ENCODE assay signal across 19 cellular contexts in genomic region chr14:67573268-67574010, GRCh38.
"Had no signal": no experiment of that assay in that cellular context is flagged by ENCODE, and none has a peak within 500 bp of the region (broad histone marks: within the 10 kb centered on the region; RNA-seq: fewer than 3 reads in every experiment).

No MANE protein-coding gene starts in this region.

- H3K27ac ChIP-seq: gastrocnemius medialis, left ventricle myocardium inferior, parathyroid adenoma, stomach had no signal

- DNase-seq: activated CD4-positive, alpha-beta T cell treated with anti-CD3 and anti-CD28 coated beads, Interleukin-2, amount 10 ng/mL, durations not matched to agents 24 days and 14 days; activated CD8-positive, alpha-beta T cell treated with anti-CD3 and anti-CD28 coated beads for 36 hours; activated naive CD4-positive, alpha-beta T cell treated with anti-CD3 and anti-CD28 coated beads, Interleukin-2, amount 10 ng/mL, durations not matched to agents 7 days and 5 days; activated T-cell treated with anti-CD3 and anti-CD28 coated beads, Interleukin-2, amount 50 U/mL, for 1 hour; cerebellar nuclear complex; effector CD4-positive, alpha-beta T cell; gastrocnemius medialis; head of caudate nucleus; left ventricle myocardium inferior; mucosa of descending colon; naive B cell; stimulated activated CD4-positive, alpha-beta T cell treated with anti-CD3 and anti-CD28 coated beads, Interleukin-2, amount 100 ng/mL, for 24 hours; stomach; thyroid gland had no signal

- H3K4me3 Mint-ChIP-seq: activated CD4-positive, alpha-beta T cell treated with anti-CD3 and anti-CD28 coated beads, Interleukin-2, amount 10 ng/mL, durations not matched to agents 24 days and 14 days; activated CD8-positive, alpha-beta T cell treated with anti-CD3 and anti-CD28 coated beads for 36 hours; activated naive CD4-positive, alpha-beta T cell treated with anti-CD3 and anti-CD28 coated beads, Interleukin-2, amount 10 ng/mL, durations not matched to agents 7 days and 5 days; memory B cell; naive B cell; T-helper 1 cell treated with Interleukin-12 subunit alpha and Interleukin-12 subunit beta and Interleukin-4 antibody, amounts not matched to agents 30 μg/mL and 1 μg/mL, for 36 hours had no signal

- H3K27me3 ChIP-seq: gastrocnemius medialis, stomach, thyroid gland had no signal

- H3K27me3 Mint-ChIP-seq: activated CD4-positive, alpha-beta T cell treated with anti-CD3 and anti-CD28 coated beads, Interleukin-2, amount 10 ng/mL, durations not matched to agents 24 days and 14 days; activated CD8-positive, alpha-beta T cell treated with anti-CD3 and anti-CD28 coated beads for 36 hours had no signal

- H3K9me3 Mint-ChIP-seq: activated CD4-positive, alpha-beta T cell treated with anti-CD3 and anti-CD28 coated beads, Interleukin-2, amount 10 ng/mL, durations not matched to agents 24 days and 14 days; activated CD8-positive, alpha-beta T cell treated with anti-CD3 and anti-CD28 coated beads for 36 hours; activated naive CD4-positive, alpha-beta T cell treated with anti-CD3 and anti-CD28 coated beads, Interleukin-2, amount 10 ng/mL, durations not matched to agents 7 days and 5 days; activated T-helper 2 cell treated with anti-CD3 and anti-CD28 coated beads, Interferon-gamma antibody, Interleukin-2, Interleukin-4, amounts not matched to agents 10 μg/mL and 5 μg/mL and 100 μg/mL, durations not matched to agents 14 hours and 24 hours and 36 hours; memory B cell; naive B cell; T-helper 1 cell treated with Interleukin-12 subunit alpha and Interleukin-12 subunit beta and Interleukin-4 antibody, amounts not matched to agents 30 μg/mL and 1 μg/mL, for 36 hours had no signal

- H3K4me1 ChIP-seq: gastrocnemius medialis, left ventricle myocardium inferior, parathyroid adenoma, stomach, thyroid gland had no signal

- H3K27ac Mint-ChIP-seq: activated CD4-positive, alpha-beta T cell treated with anti-CD3 and anti-CD28 coated beads, Interleukin-2, amount 10 ng/mL, durations not matched to agents 24 days and 14 days; activated CD8-positive, alpha-beta T cell treated with anti-CD3 and anti-CD28 coated beads for 36 hours; activated naive CD4-positive, alpha-beta T cell treated with anti-CD3 and anti-CD28 coated beads, Interleukin-2, amount 10 ng/mL, durations not matched to agents 7 days and 5 days; activated T-helper 2 cell treated with anti-CD3 and anti-CD28 coated beads, Interferon-gamma antibody, Interleukin-2, Interleukin-4, amounts not matched to agents 10 μg/mL and 5 μg/mL and 100 μg/mL, durations not matched to agents 14 hours and 24 hours and 36 hours; memory B cell; T-helper 1 cell treated with Interleukin-12 subunit alpha and Interleukin-12 subunit beta and Interleukin-4 antibody, amounts not matched to agents 30 μg/mL and 1 μg/mL, for 36 hours had no signal

- H3K9me3 ChIP-seq: gastrocnemius medialis, left ventricle myocardium inferior, mucosa of descending colon, stomach, thyroid gland had no signal

- ATAC-seq: activated CD8-positive, alpha-beta T cell treated with anti-CD3 and anti-CD28 coated beads for 36 hours; esophagus mucosa; gastrocnemius medialis; mucosa of descending colon had no signal

- H3K36me3 Mint-ChIP-seq: activated naive CD4-positive, alpha-beta T cell treated with anti-CD3 and anti-CD28 coated beads, Interleukin-2, amount 10 ng/mL, durations not matched to agents 7 days and 5 days; memory B cell; naive B cell had no signal

- H3K4me3 ChIP-seq: gastrocnemius medialis, left ventricle myocardium inferior, mucosa of descending colon, stomach, thyroid gland had no signal

- H3K4me1 Mint-ChIP-seq: activated naive CD4-positive, alpha-beta T cell treated with anti-CD3 and anti-CD28 coated beads, Interleukin-2, amount 10 ng/mL, durations not matched to agents 7 days and 5 days had no signal

- H3K36me3 ChIP-seq: gastrocnemius medialis had no signal
